17 cellular contexts compared by ENCODE assay signal in genomic region chr5:9294793-9295465, GRCh38.
DNase-seq lines count a peak whose midpoint lies in the region; ATAC-seq and TF ChIP-seq lines count a peak whose summit lies in the region.
"Had no signal": no experiment of that assay in that cellular context is flagged by ENCODE, and none has a peak within 500 bp of the region (broad histone marks: within the 10 kb centered on the region; RNA-seq: fewer than 3 reads in every experiment).

No MANE protein-coding gene starts in this region.

- H3K36me3 Mint-ChIP-seq in H9 (ENCODE audit: insufficient read depth in 1 of 3, low read depth in 3 of 3) (peaks cover 0 to 3% (median 0%) of the 10 kb centered on the region in 3 experiments; a peak in 1 of 7 replicates), chondrocyte (ENCODE audit: low read depth) (peaks cover 20% of the 10 kb centered on the region), T-helper 17 cell (ENCODE audit: low read depth) (no peaks in the 10 kb centered on the region)

- no peak overlapping the region for H2BK20ac ChIP-seq in H9 (ENCODE audit: low read depth, low read length, poor library complexity, severe bottlenecking)

- no peak overlapping the region for H4K8ac ChIP-seq in H9 (replicated peaks; ENCODE audit: insufficient read length, low read depth, low read length)

- no peak overlapping the region for H2BK120ac ChIP-seq in H9 (ENCODE audit: low read depth, low read length, poor library complexity, severe bottlenecking)

- H3K79me1 ChIP-seq in H9 (ENCODE audit: insufficient read depth, low read depth, low read length, poor library complexity, severe bottlenecking), result no peaks in the 10 kb centered on the region

- peaks cover 1% of the 10 kb centered on the region; the same call in 1 of the 2 replicates for H3K27me3 Mint-ChIP-seq in H9 (ENCODE audit: low read depth)
- H3K27me3 Mint-ChIP-seq in chondrocyte (ENCODE audit: low read depth), result no peaks in the 10 kb centered on the region
- H3K27me3 Mint-ChIP-seq in T-helper 17 cell, result no peaks in the 10 kb centered on the region
- H3K27me3 Mint-ChIP-seq: B cell; CD4-positive, alpha-beta T cell had no signal

- no peak overlapping the region for H3K27ac ChIP-seq in H9 (ENCODE audit: insufficient read length, low read depth, low read length)
- H3K27ac ChIP-seq in iPS-18a (ENCODE audit: low read length), result no peak overlapping the region

- no peaks in the 10 kb centered on the region for H3K36me3 ChIP-seq in iPS-18a (ENCODE audit: control insufficient read depth, low read depth, low read length)

- peak overlapping the region; percentile 1 for H3K4me2 ChIP-seq in H9 (ENCODE audit: insufficient read depth, insufficient read length, low read length)

- H4K5ac ChIP-seq in H9 (ENCODE audit: insufficient read length, low read depth, low read length), result no peak overlapping the region

- no peak overlapping the region for H2AFZ ChIP-seq in H9 (ENCODE audit: low read length)

- H3K23me2 ChIP-seq in H9 (ENCODE audit: insufficient read length, low read depth, low read length, poor library complexity, severe bottlenecking), result no peaks in the 10 kb centered on the region

- H2BK5ac ChIP-seq in H9 (ENCODE audit: insufficient read length, low read length), result no peak overlapping the region

- H3T11ph ChIP-seq in H9 (ENCODE audit: low read length), result no peak overlapping the region

- H3K14ac ChIP-seq in H9 (ENCODE audit: insufficient read depth, low read length), result no peak overlapping the region

- H3K79me2 ChIP-seq in H9 (ENCODE audit: insufficient read depth, low read length), result no peaks in the 10 kb centered on the region

- H3K9me3 Mint-ChIP-seq in H9 (no peaks in the 10 kb centered on the region), chondrocyte (ENCODE audit: low read depth) (no peaks in the 10 kb centered on the region)
- H3K9me3 Mint-ChIP-seq: HFFc6 had no signal

- H3K27me3 ChIP-seq in H9 (ENCODE audit: insufficient read depth, low read length) (no peaks in the 10 kb centered on the region), iPS-18a (ENCODE audit: control insufficient read depth, insufficient read depth, low read length) (no peaks in the 10 kb centered on the region)

- H3K4me3 Mint-ChIP-seq in H9 (peak overlapping the region in 1 of 2 experiments; percentile 54; a peak in 3 of 5 replicates), chondrocyte (ENCODE audit: unreplicated experiment) (no peak overlapping the region), T-helper 17 cell (no peak overlapping the region)
- H3K4me3 Mint-ChIP-seq: B cell; CD4-positive, alpha-beta T cell; HFFc6 had no signal

- H3K4me1 ChIP-seq in H9 (ENCODE audit: insufficient read depth, low read length) (no peaks in the 10 kb centered on the region; the same call in 1 of the 2 replicates), iPS-18a (ENCODE audit: control insufficient read depth, low read depth, low read length) (peaks cover 13% of the 10 kb centered on the region)

- no peak overlapping the region for H3K9ac ChIP-seq in H9 (ENCODE audit: extremely low read depth, insufficient read length, low read length)
- no peak overlapping the region for H3K9ac ChIP-seq in iPS-18a (ENCODE audit: low read length)

- H3K27ac Mint-ChIP-seq in H9 (peak overlapping the region; percentile 92 to 98 (median 95)), chondrocyte (ENCODE audit: unreplicated experiment) (peak overlapping the region; percentile 64), T-helper 17 cell (no peak overlapping the region)
- H3K27ac Mint-ChIP-seq: B cell; CD4-positive, alpha-beta T cell; HFFc6 had no signal

- no peak for DNase-seq in H9
- DNase-seq in chondrocyte (ENCODE audit: low spot score), result no peak
- no peak for DNase-seq in omental fat pad (ENCODE audit: low spot score)
- DNase-seq in NCI-H1092 (lab: John Stamatoyannopoulos, UW), result no peak
- no peak for DNase-seq in T-helper 17 cell
- no peak for DNase-seq in activated CD4-positive, CD25-positive, alpha-beta regulatory T cell treated with anti-CD3 and anti-CD28 coated beads, Interleukin-2, amount 50 U/mL, for 72 hours
- DNase-seq: ACHN; C1 segment of cervical spinal cord; Calu3; CD4-positive, alpha-beta T cell; DMS 273 treated with DMSO at 0.1 percent for 48 hours; HCEC 1CT; HFFc6 had no signal

- H3K56ac ChIP-seq in H9 (ENCODE audit: insufficient read length, low read depth, low read length), result no peak overlapping the region

- H3K4me1 Mint-ChIP-seq in H9, result peaks cover 17 to 24% of the 10 kb centered on the region in 2 experiments
- H3K4me1 Mint-ChIP-seq in chondrocyte (ENCODE audit: low read depth), result peaks cover 5% of the 10 kb centered on the region
- H3K4me1 Mint-ChIP-seq in T-helper 17 cell, result no peaks in the 10 kb centered on the region
- H3K4me1 Mint-ChIP-seq: B cell had no signal

- no peak overlapping the region for H2AK5ac ChIP-seq in H9 (ENCODE audit: insufficient read length, low read length)

- WGBS in H9 (ENCODE audit: extremely low coverage, insufficient read length, low lambda C conversion rate), result no CpG with 5 or more reads among the region's 3 CpGs

- ATAC-seq in omental fat pad (ENCODE audit: low FRiP score) (no peak), T-helper 17 cell (no peak)
- ATAC-seq: GM12878, K562 had no signal

- H2BK12ac ChIP-seq in H9 (ENCODE audit: insufficient read length, low read depth, low read length), result no peak overlapping the region

- H3K9me3 ChIP-seq in H9 (ENCODE audit: control insufficient read depth, low read depth, low read length) (no peaks in the 10 kb centered on the region), iPS-18a (ENCODE audit: control insufficient read depth, low read depth, low read length) (no peaks in the 10 kb centered on the region), T-helper 17 cell (ENCODE audit: control insufficient read depth, low read length, poor library complexity, severe bottlenecking) (no peaks in the 10 kb centered on the region)

- H3K18ac ChIP-seq in H9 (ENCODE audit: insufficient read length, low read depth, low read length), result no peak overlapping the region

- TF ChIP-seq CTCF in H9 (conservative IDR thresholded peaks at IDR 0.05), result no peak
- TF ChIP-seq CTCF in chondrocyte (IDR thresholded peaks at IDR 0.05), result no peak
- TF ChIP-seq CTCF in omental fat pad (IDR thresholded peaks at IDR 0.05), result no peak

- H3K4ac ChIP-seq in H9 (ENCODE audit: low read depth, low read length), result no peak overlapping the region

- no peak overlapping the region for H4K91ac ChIP-seq in H9 (ENCODE audit: insufficient read length, low read depth, low read length)

- peak overlapping the region; percentile 40 for H3K4me3 ChIP-seq in iPS-18a (ENCODE audit: low read length)
- H3K4me3 ChIP-seq: GM12878, K562 had no signal

- H3K23ac ChIP-seq in H9 (ENCODE audit: insufficient read length, low read depth, low read length), result no peak overlapping the region

- H4K20me1 ChIP-seq in H9 (ENCODE audit: control insufficient read depth, insufficient read depth, insufficient read length), result no peaks in the 10 kb centered on the region

- no peak overlapping the region for H2BK15ac ChIP-seq in H9 (ENCODE audit: low read depth, low read length)
